35 cellular contexts compared by ENCODE assay signal in the genomic region with DNA sequence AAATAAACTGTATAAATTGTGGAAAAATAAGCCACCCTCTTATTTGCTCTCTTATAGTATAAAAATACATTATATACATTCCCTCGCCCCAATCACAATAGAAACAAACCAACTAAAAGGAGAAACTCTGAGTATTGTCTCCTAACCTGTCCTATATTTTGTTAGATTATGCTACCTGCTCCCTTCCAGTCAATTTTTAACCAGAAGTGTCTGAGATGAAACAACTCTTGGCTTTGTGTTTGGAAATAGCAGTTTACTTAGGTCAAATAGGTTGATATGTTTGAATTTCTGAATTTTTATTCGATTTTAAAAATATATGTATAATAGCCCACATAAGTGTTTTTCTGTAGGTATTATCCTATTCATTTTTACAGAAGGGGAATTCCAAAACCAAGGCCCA.
"Had no signal": no experiment of that assay in that cellular context is flagged by ENCODE, and none has a peak within 500 bp of the region (broad histone marks: within the 10 kb centered on the region; RNA-seq: fewer than 3 reads in every experiment).

No MANE protein-coding gene starts in this region.

- H3K27me3 ChIP-seq: adrenal gland, ascending aorta, body of pancreas, brain microvascular endothelial cell, breast epithelium, cardiac muscle cell had no signal

- H3K4me3 ChIP-seq: adrenal gland, ascending aorta, body of pancreas, breast epithelium, cardiac muscle cell had no signal

- H3K36me3 ChIP-seq: adrenal gland, ascending aorta, brain microvascular endothelial cell, breast epithelium, cardiac muscle cell had no signal

- H3K9me3 ChIP-seq: adrenal gland, ascending aorta, body of pancreas, breast epithelium had no signal

- FAIRE-seq: astrocyte, bronchial epithelial cell had no signal

- ATAC-seq: activated naive CD4-positive, alpha-beta T cell treated with anti-CD3 and anti-CD28 coated beads, Interleukin-2, amount 50 U/mL, for 72 hours; activated naive CD8-positive, alpha-beta T cell treated with anti-CD3 and anti-CD28 coated beads, Interleukin-2, amount 50 U/mL, for 24 hours; activated T-cell treated with anti-CD3 and anti-CD28 coated beads, Interleukin-2, amount 50 U/mL, for 4 hours; activated T-cell treated with anti-CD3 and anti-CD28 coated beads, Interleukin-2, amount 50 U/mL, for 72 hours; activated T-helper 17 cell treated with anti-CD3 and anti-CD28 coated beads, Interleukin-2, amount 50 U/mL, for 72 hours; body of pancreas had no signal

- DNase-seq: activated effector memory CD4-positive, alpha-beta T cell treated with anti-CD3 and anti-CD28 coated beads, Interleukin-2, amount 50 U/mL, for 16 hours; activated effector memory CD4-positive, alpha-beta T cell treated with Interleukin-2 at 50 U/mL for 16 hours; activated gamma-delta T cell; activated gamma-delta T cell treated with Interleukin-2 at 50 U/mL for 16 hours; activated naive CD4-positive, alpha-beta T cell; activated naive CD4-positive, alpha-beta T cell treated with anti-CD3 and anti-CD28 coated beads for 36 hours; activated naive CD4-positive, alpha-beta T cell treated with anti-CD3 and anti-CD28 coated beads, Interleukin-2, amount 10 ng/mL, durations not matched to agents 7 days and 5 days; activated naive CD4-positive, alpha-beta T cell treated with anti-CD3 and anti-CD28 coated beads, Interleukin-2, amount 50 U/mL, for 16 hours; activated naive CD4-positive, alpha-beta T cell treated with Interleukin-2 at 50 U/mL for 16 hours; activated naive CD8-positive, alpha-beta T cell treated with anti-CD3 and anti-CD28 coated beads for 36 hours; activated naive CD8-positive, alpha-beta T cell treated with anti-CD3 and anti-CD28 coated beads, Interleukin-2, amount 10 ng/mL, durations not matched to agents 7 days and 5 days; activated naive CD8-positive, alpha-beta T cell treated with anti-CD3 and anti-CD28 coated beads, Interleukin-2, amount 50 U/mL, for 24 hours; activated T-cell treated with anti-CD3 and anti-CD28 coated beads for 4 hours; activated T-cell treated with anti-CD3 and anti-CD28 coated beads, Interleukin-2, amount 50 U/mL, for 1 hour; activated T-cell treated with anti-CD3 and anti-CD28 coated beads, Interleukin-2, amount 50 U/mL, for 24 hours; activated T-cell treated with anti-CD3 and anti-CD28 coated beads, Interleukin-2, amount 50 U/mL, for 4 hours; activated T-cell treated with anti-CD3 and anti-CD28 coated beads, Interleukin-2, amount 50 U/mL, for 48 hours; activated T-cell treated with anti-CD3 and anti-CD28 coated beads, Interleukin-2, amount 50 U/mL, for 72 hours; adrenal gland; amniotic stem cell; amygdala; anterior cingulate cortex; aorta; body of pancreas; brain microvascular endothelial cell; caudate nucleus; central memory CD4-positive, alpha-beta T cell; cerebellar nuclear complex had no signal

- H3K27ac ChIP-seq: adrenal gland, ascending aorta, body of pancreas, brain microvascular endothelial cell, breast epithelium, cardiac muscle cell had no signal

- H3K4me1 ChIP-seq: adrenal gland, ascending aorta, body of pancreas, breast epithelium had no signal
